ENCODE assay signal across 1 cellular context in the genomic region with DNA sequence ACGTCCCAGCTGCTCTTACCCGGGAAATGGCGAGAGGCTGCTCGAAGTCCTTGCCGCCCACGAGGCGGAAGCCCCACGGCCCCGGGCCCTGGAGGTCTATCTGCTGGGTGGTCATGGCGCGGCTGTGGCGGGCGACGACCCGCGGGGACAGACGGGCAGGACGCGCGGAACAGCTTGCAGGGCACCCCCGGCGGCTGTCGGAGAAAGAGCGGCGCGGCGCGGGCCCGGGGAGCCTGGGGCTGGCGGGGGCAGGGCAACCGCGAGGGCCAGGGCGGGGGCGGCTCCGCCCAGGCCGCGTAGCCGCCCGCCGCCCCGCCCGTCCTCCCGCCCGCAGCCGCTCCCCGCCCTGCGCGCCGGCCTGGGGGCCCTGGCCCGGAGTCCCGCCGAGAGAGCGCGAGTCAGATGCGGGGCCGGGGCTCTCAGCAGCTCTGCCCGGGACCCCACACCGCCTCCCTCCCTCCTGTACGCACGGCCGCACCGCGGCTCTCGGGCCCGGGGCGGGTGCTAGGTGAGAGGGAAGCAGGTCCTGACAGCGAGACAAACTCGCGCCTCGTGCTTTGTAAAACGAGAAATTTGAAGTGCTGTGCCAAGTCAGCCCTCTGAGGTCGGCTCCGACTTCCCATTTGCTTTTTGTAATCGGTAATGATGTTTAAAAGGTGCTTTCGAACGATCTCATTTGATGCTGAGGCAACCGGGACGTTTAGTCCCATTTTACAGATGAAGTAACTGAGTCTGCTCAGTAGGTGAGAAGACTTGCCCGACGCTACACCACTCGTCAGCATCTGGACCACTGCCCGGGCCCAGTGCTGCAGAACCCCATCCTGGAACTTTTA.
TF ChIP-seq lines count a peak whose summit lies in the region.

Gene PDLIM1 (minus strand): TSS at position 203 of the 833 bp plus-strand sequence. CDS start 88 bp downstream, at position 115.

TF ChIP-seq in K562, 482 proteins besides CTCF, POLR2A, EP300 and RAD21 (continued from another document and continues in another):
- TF ChIP-seq ZC3H11A (IDR thresholded peaks at IDR 0.05; ENCODE audit: low read depth, low read length) (no peak), ZNF668 (CRISPR knock-in tag; IDR thresholded peaks at IDR 0.05) (no peak), TAF15 (IDR thresholded peaks at IDR 0.05; ENCODE audit: low read depth, low read length) (no peak), RBM39 (optimal IDR thresholded peaks at IDR 0.05; ENCODE audit: low read depth, low read length) (no peak), NFIC (IDR thresholded peaks at IDR 0.05) (peak; percentile 59; the same call in 1 of the 2 replicates), ARID3B (CRISPR knock-in tag; IDR thresholded peaks at IDR 0.05; ENCODE audit: borderline replicate concordance) (no peak), ZNF77 (CRISPR knock-in tag; IDR thresholded peaks at IDR 0.05) (no peak), PHB2 (IDR thresholded peaks at IDR 0.05; ENCODE audit: low read depth) (no peak), TFAP4 (CRISPR knock-in tag; IDR thresholded peaks at IDR 0.05; ENCODE audit: borderline replicate concordance) (peak; percentile 73; the same call in 1 of the 2 replicates), SREBF2 (CRISPR knock-in tag; IDR thresholded peaks at IDR 0.05) (no peak), SREBF1 (IDR thresholded peaks at IDR 0.05; ENCODE audit: borderline replicate concordance, low read depth, low read length) (no peak), TEAD4 (IDR thresholded peaks at IDR 0.05; ENCODE audit: low read length) (no peak), TEAD4 (CRISPR knock-in tag; IDR thresholded peaks at IDR 0.05; ENCODE audit: borderline replicate concordance) (no peak), ZNF445 (CRISPR knock-in tag; IDR thresholded peaks at IDR 0.05; ENCODE audit: low read depth) (no peak), SOX6 (IDR thresholded peaks at IDR 0.05) (0 out of 2 replicates have a peak, but pooled peaks have one; percentile 7), GABPA (tag; conservative IDR thresholded peaks at IDR 0.05; ENCODE audit: low read depth) (no peak), RBM34 (IDR thresholded peaks at IDR 0.05; ENCODE audit: borderline replicate concordance, insufficient read depth, low read length) (no peak), PURB (CRISPR knock-in tag; IDR thresholded peaks at IDR 0.05; ENCODE audit: low read depth) (no peak), CBFA2T2 (conservative IDR thresholded peaks at IDR 0.05) (no peak), NRF1 (conservative IDR thresholded peaks at IDR 0.05 in 1 of 2, IDR thresholded peaks at IDR 0.05 in 1 of 2) (peak; percentile 10 to 12; a peak in 3 of 4 replicates), ZNF79 (CRISPR knock-in tag; IDR thresholded peaks at IDR 0.05; ENCODE audit: low read depth) (no peak), JUND (IDR thresholded peaks at IDR 0.05; ENCODE audit: borderline replicate concordance, low read depth, low read length) (no peak), JUND (tag; IDR thresholded peaks at IDR 0.05; ENCODE audit: borderline replicate concordance, low read depth, low read length) (no peak), STAG1 (CRISPR knock-in tag; IDR thresholded peaks at IDR 0.05; ENCODE audit: borderline replicate concordance) (no peak), GTF2A2 (tag; IDR thresholded peaks at IDR 0.05) (no peak), BCOR (IDR thresholded peaks at IDR 0.05) (peak; percentile 99), ZNF518B (CRISPR knock-in tag; IDR thresholded peaks at IDR 0.05) (no peak), ZNF121 (CRISPR knock-in tag; conservative IDR thresholded peaks at IDR 0.05) (no peak), ZNF354B (CRISPR knock-in tag; IDR thresholded peaks at IDR 0.05) (no peak), CEBPG (CRISPR knock-in tag; IDR thresholded peaks at IDR 0.05) (no peak), CEBPG (tag; conservative IDR thresholded peaks at IDR 0.05 in 1 of 2, IDR thresholded peaks at IDR 0.05 in 1 of 2) (no peak), ARID2 (IDR thresholded peaks at IDR 0.05) (no peak), NONO (IDR thresholded peaks at IDR 0.05; ENCODE audit: low read depth in 2 of 2, low read length in 1 of 2) (no peak)
- TF ChIP-seq, protein P1, sequence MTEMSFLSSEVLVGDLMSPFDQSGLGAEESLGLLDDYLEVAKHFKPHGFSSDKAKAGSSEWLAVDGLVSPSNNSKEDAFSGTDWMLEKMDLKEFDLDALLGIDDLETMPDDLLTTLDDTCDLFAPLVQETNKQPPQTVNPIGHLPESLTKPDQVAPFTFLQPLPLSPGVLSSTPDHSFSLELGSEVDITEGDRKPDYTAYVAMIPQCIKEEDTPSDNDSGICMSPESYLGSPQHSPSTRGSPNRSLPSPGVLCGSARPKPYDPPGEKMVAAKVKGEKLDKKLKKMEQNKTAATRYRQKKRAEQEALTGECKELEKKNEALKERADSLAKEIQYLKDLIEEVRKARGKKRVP (CRISPR knock-in tag; IDR thresholded peaks at IDR 0.05), result no peak
- TF ChIP-seq, protein P2, sequence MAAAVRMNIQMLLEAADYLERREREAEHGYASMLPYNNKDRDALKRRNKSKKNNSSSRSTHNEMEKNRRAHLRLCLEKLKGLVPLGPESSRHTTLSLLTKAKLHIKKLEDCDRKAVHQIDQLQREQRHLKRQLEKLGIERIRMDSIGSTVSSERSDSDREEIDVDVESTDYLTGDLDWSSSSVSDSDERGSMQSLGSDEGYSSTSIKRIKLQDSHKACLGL (CRISPR knock-in tag; IDR thresholded peaks at IDR 0.05; ENCODE audit: borderline replicate concordance, poor library complexity, severe bottlenecking), result no peak
- TF ChIP-seq, protein P3, sequence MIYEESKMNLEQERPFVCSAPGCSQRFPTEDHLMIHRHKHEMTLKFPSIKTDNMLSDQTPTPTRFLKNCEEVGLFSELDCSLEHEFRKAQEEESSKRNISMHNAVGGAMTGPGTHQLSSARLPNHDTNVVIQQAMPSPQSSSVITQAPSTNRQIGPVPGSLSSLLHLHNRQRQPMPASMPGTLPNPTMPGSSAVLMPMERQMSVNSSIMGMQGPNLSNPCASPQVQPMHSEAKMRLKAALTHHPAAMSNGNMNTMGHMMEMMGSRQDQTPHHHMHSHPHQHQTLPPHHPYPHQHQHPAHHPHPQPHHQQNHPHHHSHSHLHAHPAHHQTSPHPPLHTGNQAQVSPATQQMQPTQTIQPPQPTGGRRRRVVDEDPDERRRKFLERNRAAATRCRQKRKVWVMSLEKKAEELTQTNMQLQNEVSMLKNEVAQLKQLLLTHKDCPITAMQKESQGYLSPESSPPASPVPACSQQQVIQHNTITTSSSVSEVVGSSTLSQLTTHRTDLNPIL (CRISPR knock-in tag; IDR thresholded peaks at IDR 0.05), result no peak
- TF ChIP-seq, protein P4, sequence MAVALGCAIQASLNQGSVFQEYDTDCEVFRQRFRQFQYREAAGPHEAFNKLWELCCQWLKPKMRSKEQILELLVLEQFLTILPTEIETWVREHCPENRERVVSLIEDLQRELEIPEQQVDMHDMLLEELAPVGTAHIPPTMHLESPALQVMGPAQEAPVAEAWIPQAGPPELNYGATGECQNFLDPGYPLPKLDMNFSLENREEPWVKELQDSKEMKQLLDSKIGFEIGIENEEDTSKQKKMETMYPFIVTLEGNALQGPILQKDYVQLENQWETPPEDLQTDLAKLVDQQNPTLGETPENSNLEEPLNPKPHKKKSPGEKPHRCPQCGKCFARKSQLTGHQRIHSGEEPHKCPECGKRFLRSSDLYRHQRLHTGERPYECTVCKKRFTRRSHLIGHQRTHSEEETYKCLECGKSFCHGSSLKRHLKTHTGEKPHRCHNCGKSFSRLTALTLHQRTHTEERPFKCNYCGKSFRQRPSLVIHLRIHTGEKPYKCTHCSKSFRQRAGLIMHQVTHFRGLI (CRISPR knock-in tag; IDR thresholded peaks at IDR 0.05), result no peak
- TF ChIP-seq, protein P5, sequence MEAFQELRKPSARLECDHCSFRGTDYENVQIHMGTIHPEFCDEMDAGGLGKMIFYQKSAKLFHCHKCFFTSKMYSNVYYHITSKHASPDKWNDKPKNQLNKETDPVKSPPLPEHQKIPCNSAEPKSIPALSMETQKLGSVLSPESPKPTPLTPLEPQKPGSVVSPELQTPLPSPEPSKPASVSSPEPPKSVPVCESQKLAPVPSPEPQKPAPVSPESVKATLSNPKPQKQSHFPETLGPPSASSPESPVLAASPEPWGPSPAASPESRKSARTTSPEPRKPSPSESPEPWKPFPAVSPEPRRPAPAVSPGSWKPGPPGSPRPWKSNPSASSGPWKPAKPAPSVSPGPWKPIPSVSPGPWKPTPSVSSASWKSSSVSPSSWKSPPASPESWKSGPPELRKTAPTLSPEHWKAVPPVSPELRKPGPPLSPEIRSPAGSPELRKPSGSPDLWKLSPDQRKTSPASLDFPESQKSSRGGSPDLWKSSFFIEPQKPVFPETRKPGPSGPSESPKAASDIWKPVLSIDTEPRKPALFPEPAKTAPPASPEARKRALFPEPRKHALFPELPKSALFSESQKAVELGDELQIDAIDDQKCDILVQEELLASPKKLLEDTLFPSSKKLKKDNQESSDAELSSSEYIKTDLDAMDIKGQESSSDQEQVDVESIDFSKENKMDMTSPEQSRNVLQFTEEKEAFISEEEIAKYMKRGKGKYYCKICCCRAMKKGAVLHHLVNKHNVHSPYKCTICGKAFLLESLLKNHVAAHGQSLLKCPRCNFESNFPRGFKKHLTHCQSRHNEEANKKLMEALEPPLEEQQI (IDR thresholded peaks at IDR 0.05), result no peak
- TF ChIP-seq, protein P6, sequence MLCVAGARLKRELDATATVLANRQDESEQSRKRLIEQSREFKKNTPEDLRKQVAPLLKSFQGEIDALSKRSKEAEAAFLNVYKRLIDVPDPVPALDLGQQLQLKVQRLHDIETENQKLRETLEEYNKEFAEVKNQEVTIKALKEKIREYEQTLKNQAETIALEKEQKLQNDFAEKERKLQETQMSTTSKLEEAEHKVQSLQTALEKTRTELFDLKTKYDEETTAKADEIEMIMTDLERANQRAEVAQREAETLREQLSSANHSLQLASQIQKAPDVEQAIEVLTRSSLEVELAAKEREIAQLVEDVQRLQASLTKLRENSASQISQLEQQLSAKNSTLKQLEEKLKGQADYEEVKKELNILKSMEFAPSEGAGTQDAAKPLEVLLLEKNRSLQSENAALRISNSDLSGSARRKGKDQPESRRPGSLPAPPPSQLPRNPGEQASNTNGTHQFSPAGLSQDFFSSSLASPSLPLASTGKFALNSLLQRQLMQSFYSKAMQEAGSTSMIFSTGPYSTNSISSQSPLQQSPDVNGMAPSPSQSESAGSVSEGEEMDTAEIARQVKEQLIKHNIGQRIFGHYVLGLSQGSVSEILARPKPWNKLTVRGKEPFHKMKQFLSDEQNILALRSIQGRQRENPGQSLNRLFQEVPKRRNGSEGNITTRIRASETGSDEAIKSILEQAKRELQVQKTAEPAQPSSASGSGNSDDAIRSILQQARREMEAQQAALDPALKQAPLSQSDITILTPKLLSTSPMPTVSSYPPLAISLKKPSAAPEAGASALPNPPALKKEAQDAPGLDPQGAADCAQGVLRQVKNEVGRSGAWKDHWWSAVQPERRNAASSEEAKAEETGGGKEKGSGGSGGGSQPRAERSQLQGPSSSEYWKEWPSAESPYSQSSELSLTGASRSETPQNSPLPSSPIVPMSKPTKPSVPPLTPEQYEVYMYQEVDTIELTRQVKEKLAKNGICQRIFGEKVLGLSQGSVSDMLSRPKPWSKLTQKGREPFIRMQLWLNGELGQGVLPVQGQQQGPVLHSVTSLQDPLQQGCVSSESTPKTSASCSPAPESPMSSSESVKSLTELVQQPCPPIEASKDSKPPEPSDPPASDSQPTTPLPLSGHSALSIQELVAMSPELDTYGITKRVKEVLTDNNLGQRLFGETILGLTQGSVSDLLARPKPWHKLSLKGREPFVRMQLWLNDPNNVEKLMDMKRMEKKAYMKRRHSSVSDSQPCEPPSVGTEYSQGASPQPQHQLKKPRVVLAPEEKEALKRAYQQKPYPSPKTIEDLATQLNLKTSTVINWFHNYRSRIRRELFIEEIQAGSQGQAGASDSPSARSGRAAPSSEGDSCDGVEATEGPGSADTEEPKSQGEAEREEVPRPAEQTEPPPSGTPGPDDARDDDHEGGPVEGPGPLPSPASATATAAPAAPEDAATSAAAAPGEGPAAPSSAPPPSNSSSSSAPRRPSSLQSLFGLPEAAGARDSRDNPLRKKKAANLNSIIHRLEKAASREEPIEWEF (CRISPR knock-in tag; IDR thresholded peaks at IDR 0.05), result no peak
